In the genomic region with DNA sequence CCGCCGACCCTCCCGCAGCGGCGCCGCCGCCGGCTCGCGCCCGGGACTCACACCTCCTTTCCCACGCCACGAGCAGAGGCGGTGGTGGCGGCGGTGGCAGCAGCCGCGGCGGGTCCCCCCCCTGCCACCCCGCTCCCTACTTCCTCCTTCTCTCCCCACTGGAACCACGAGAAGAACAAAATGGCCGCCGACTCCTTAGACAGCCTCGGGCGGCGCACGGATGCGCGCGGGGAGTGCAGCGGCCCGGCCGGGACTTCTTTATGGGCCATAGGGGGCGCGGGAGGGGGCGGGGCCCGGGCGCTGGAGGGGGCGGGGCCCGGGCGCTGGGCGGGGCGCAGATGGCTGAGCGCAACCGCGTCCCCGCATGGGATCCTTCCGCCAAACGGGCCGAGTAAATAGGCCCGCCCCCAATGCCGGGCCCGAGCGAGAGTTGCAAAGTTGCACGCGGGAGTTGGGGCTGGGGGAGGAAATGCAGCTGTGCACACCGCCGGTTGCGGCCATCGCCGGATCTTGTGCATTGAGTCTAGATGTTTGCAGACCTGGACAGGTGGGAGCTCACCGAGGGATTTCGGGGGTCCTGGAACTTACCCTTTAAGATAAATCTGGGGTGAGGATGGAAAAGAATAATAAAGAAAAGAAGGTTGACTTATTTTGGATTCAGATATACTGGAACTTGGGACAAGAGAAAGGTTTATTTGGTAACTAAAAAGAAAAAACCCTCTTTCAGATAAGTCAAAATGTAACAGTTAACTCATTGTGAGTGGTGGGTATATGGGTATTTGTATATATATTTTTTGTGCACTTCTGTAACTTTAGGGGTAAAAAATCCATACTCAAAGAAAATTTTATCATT, we compare ENCODE assay signal across 8 cellular contexts.
A peak's percentile ranks its signal among the peaks of the same experiment; 100 is the strongest.
DNase-seq lines count a peak whose midpoint lies in the region; ATAC-seq and TF ChIP-seq lines count a peak whose summit lies in the region.

A gene (minus strand): TSS at position 174 of the 853 bp plus-strand sequence. CDS start 184 bp downstream, outside the sequence.

- peak; percentile 75 for DNase-seq in NCI-H2081 treated with DMSO at 0.1 percent for 48 hours (lab: John Stamatoyannopoulos, UW)
- peak; percentile 87 for DNase-seq in T1000 (lab: John Stamatoyannopoulos, UW)
- DNase-seq in astrocyte of the hippocampus (ENCODE audit: low read depth, low spot score), result peak; percentile 98
- DNase-seq in hippocampal formation (lab: John Stamatoyannopoulos, UW), result peak; percentile 90 to 93
- peak; percentile 94 for DNase-seq in retina

- ATAC-seq in GM18505 (IDR thresholded peaks at IDR 0.05; ENCODE audit: unreplicated experiment) (peak; percentile 75), HG03025 (IDR thresholded peaks at IDR 0.05; ENCODE audit: low FRiP score, unreplicated experiment) (peak; percentile 76), HG03469 (IDR thresholded peaks at IDR 0.05; ENCODE audit: unreplicated experiment) (no peak)

- peak; percentile 87 for TF ChIP-seq POLR2A in GM18505 (IDR thresholded peaks at IDR 0.05; ENCODE audit: borderline replicate concordance, extremely low read depth, insufficient read depth, insufficient read length)
